ENCODE assay signal across 9 cellular contexts in the genomic region with DNA sequence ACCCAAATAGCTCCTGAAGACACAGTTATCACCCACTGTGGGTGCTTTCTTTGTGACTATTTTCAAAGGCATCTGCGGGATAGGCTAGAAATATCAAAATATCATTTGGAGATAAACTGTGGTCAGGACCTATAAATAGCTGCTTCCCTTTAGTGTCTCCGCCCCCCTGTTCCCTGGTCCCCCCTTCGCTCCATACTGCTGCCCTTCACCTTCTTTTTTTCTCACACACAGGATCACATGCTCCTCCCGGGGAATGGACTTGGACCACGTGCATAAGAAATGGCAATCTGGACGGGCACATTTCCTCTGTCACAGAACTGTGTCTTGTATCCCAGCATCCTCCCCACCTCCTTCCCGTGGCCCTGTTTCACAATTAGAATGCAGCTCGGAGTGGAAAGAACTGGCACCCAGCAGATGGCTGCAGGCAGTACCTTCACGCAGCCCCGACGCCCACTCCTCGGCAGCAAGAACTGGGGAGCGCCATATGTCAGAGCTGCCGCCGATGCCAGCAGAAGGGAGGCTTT.
DNase-seq lines count a peak whose midpoint lies in the region; ATAC-seq, FAIRE-seq and TF ChIP-seq lines count a peak whose summit lies in the region.
"Had no signal": no experiment of that assay in that cellular context is flagged by ENCODE, and none has a peak within 500 bp of the region (broad histone marks: within the 10 kb centered on the region; RNA-seq: fewer than 3 reads in every experiment).

No MANE protein-coding gene starts in this region.

- H3K4me3 ChIP-seq in upper lobe of right lung, result peak overlapping the region; percentile 4

- no peak overlapping the region for H3K27ac Mint-ChIP-seq in activated naive CD4-positive, alpha-beta T cell treated with anti-CD3 and anti-CD28 coated beads, Interleukin-2, amount 10 ng/mL, durations not matched to agents 7 days and 5 days
- H3K27ac Mint-ChIP-seq in activated naive CD8-positive, alpha-beta T cell, result no peak overlapping the region

- peak; percentile 10 for DNase-seq in activated naive CD4-positive, alpha-beta T cell treated with Interleukin-2 at 50 U/mL for 16 hours
- DNase-seq in activated naive CD4-positive, alpha-beta T cell treated with anti-CD3 and anti-CD28 coated beads, Interleukin-2, amount 10 ng/mL, durations not matched to agents 7 days and 5 days, result no peak
- peak; percentile 70 for DNase-seq in upper lobe of right lung
- DNase-seq in posterior vena cava (ENCODE audit: low spot score), result no peak
- no peak for DNase-seq in NK-92 treated with Interleukin-12 subunit alpha and Interleukin-12 subunit beta, amount 100 ng/mL, for 24 hours (lab: John Stamatoyannopoulos, UW)

- FAIRE-seq in islet of Langerhans (lab: Jason Lieb, UNC), result peak; percentile 55

- peaks cover 20% of the 10 kb centered on the region for H3K27me3 Mint-ChIP-seq in activated naive CD4-positive, alpha-beta T cell treated with anti-CD3 and anti-CD28 coated beads, Interleukin-2, amount 10 ng/mL, durations not matched to agents 7 days and 5 days
- H3K27me3 Mint-ChIP-seq in activated naive CD8-positive, alpha-beta T cell, result peaks cover 4% of the 10 kb centered on the region

- no peaks in the 10 kb centered on the region for H3K36me3 ChIP-seq in upper lobe of right lung
- H3K36me3 ChIP-seq: tibial nerve had no signal

- H3K27ac ChIP-seq in upper lobe of right lung, result no peak overlapping the region

- H3K4me3 Mint-ChIP-seq in activated naive CD4-positive, alpha-beta T cell treated with anti-CD3 and anti-CD28 coated beads, Interleukin-2, amount 10 ng/mL, durations not matched to agents 7 days and 5 days, result no peak overlapping the region
- H3K4me3 Mint-ChIP-seq in activated naive CD8-positive, alpha-beta T cell, result peak overlapping the region; percentile 73

- TF ChIP-seq CTCF in upper lobe of right lung (IDR thresholded peaks at IDR 0.05), result no peak

- H3K4me1 Mint-ChIP-seq in activated naive CD4-positive, alpha-beta T cell treated with anti-CD3 and anti-CD28 coated beads, Interleukin-2, amount 10 ng/mL, durations not matched to agents 7 days and 5 days, result peaks cover 6% of the 10 kb centered on the region
- H3K4me1 Mint-ChIP-seq in activated naive CD8-positive, alpha-beta T cell (ENCODE audit: low read depth), result peaks cover 4% of the 10 kb centered on the region

- H3K4me1 ChIP-seq in upper lobe of right lung, result no peaks in the 10 kb centered on the region

- H3K9me3 Mint-ChIP-seq in activated naive CD4-positive, alpha-beta T cell treated with anti-CD3 and anti-CD28 coated beads, Interleukin-2, amount 10 ng/mL, durations not matched to agents 7 days and 5 days, result no peaks in the 10 kb centered on the region
- H3K9me3 Mint-ChIP-seq in activated naive CD8-positive, alpha-beta T cell (ENCODE audit: low read depth), result no peaks in the 10 kb centered on the region

- no peaks in the 10 kb centered on the region for H3K27me3 ChIP-seq in upper lobe of right lung

- ATAC-seq in upper lobe of right lung, result peak; percentile 82
- ATAC-seq in HG03521 (IDR thresholded peaks at IDR 0.05; ENCODE audit: unreplicated experiment), result no peak

- H3K36me3 Mint-ChIP-seq in activated naive CD4-positive, alpha-beta T cell treated with anti-CD3 and anti-CD28 coated beads, Interleukin-2, amount 10 ng/mL, durations not matched to agents 7 days and 5 days, result no peaks in the 10 kb centered on the region
- peaks cover 4% of the 10 kb centered on the region for H3K36me3 Mint-ChIP-seq in activated naive CD8-positive, alpha-beta T cell

- no peaks in the 10 kb centered on the region for H3K9me3 ChIP-seq in upper lobe of right lung
- H3K9me3 ChIP-seq: tibial nerve had no signal

- intact Hi-C loops in upper lobe of right lung (cut with DNase I), result no loop called here
- intact Hi-C loops in posterior vena cava (cut with DNase I), result loop anchor here in 1 of 2 donors (5.0 to 10.0 kb wide), 2 partner anchors 314 to 1942 kb away; no protein-coding TSS in a partner anchor

- CTCF ChIA-PET in activated naive CD4-positive, alpha-beta T cell treated with anti-CD3 and anti-CD28 coated beads, Interleukin-2, amount 10 ng/mL, durations not matched to agents 7 days and 5 days (lab: Charles Lee), result interaction anchor here (0.7 to 3.2 kb wide), 5 partner anchors 13 to 177 kb away, joined by 3 to 13 read pairs (median 4); no protein-coding TSS in a partner anchor

Comparison
In these comparisons a context has a peak if more than half of its experiments do, and no peak if none do; other contexts are left out.
1. DNase-seq: peak in activated naive CD4-positive, alpha-beta T cell treated with Interleukin-2 at 50 U/mL for 16 hours (single experiment) and upper lobe of right lung (single experiment); none in activated naive CD4-positive, alpha-beta T cell treated with anti-CD3 and anti-CD28 coated beads, Interleukin-2, amount 10 ng/mL, durations not matched to agents 7 days and 5 days (single experiment), posterior vena cava (single experiment) and NK-92 treated with Interleukin-12 subunit alpha and Interleukin-12 subunit beta, amount 100 ng/mL, for 24 hours (single experiment).